7 cellular contexts compared by ENCODE assay signal in the genomic region with DNA sequence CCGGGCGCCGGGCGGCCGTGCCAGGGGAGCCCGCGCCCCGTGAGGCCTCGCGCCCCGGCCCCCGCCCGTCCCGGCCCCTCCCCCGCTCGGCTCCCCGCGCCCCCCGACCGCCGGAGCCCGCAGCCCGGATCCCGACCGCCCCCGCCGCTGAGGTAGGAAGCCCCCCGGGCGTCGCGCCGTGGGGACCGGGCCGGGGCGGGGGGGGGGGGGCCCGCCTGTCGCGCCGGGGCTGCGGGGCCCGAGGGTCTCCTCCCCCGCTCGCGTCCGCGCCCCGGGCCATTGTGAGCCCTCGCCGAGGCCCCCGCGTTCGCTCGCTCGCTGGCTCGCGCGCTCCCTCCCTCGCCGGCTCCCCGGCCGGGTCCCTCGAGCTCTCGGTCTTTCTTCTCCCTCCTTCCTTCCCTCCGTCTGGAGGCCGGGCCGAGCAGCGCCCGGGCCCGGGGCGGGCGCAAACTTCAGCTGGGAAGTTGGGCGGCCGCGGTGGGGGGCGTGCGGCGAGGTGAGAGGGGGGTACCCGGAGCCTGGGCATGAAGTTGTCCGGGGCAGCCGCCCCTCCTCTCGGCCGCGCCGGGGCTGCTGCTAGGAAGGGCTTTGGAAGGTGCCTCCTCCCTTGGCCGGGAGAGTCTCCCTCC. TPM values are rescaled to one million over a fixed set of nuclear protein-coding genes. Genes with fewer than 3 reads are reported as not detected.
DNase-seq lines count a peak whose midpoint lies in the region; TF ChIP-seq lines count a peak whose summit lies in the region.

No MANE protein-coding gene starts in this region.

- peak overlapping the region; percentile 95 for H3K4me2 ChIP-seq in fibroblast of lung (ENCODE audit: extremely low read depth, insufficient read depth, low read length)

- H3K9ac ChIP-seq in fibroblast of lung (ENCODE audit: insufficient read depth, low read length), result peak overlapping the region; percentile 72

- H3K36me3 ChIP-seq in fibroblast of lung (ENCODE audit: control insufficient read depth, insufficient read depth, low read length), result peaks cover 2% of the 10 kb centered on the region

- no peaks in the 10 kb centered on the region for H3K27me3 ChIP-seq in fibroblast of lung (ENCODE audit: control insufficient read depth, insufficient read depth, low read length)

- no peaks in the 10 kb centered on the region for H3K9me3 ChIP-seq in fibroblast of lung (ENCODE audit: control insufficient read depth, insufficient read depth, low read depth, low read length)

- H3K4me1 ChIP-seq in fibroblast of lung (ENCODE audit: control insufficient read depth, extremely low read depth, insufficient read depth, low read length), result peaks cover 24% of the 10 kb centered on the region

- no peak overlapping the region for H2AFZ ChIP-seq in fibroblast of lung (ENCODE audit: low read length)

- DNase-seq in OCI-M1 (lab: John Stamatoyannopoulos, UW) (peak; percentile 8), fibroblast of lung (ENCODE audit: low read depth in 2 of 2) (no peak), retinal pigment epithelial cell (ENCODE audit: low read depth) (no peak), SKM-1 (lab: John Stamatoyannopoulos, UW; ENCODE audit: unreplicated experiment) (no peak), globus pallidus (ENCODE audit: low spot score) (no peak), HuH-7.5 (ENCODE audit: low spot score) (no peak)

- H3K79me2 ChIP-seq in fibroblast of lung (ENCODE audit: control insufficient read depth, insufficient read depth, low read length), result peaks cover 50% of the 10 kb centered on the region

- TF ChIP-seq CTCF in fibroblast of lung (conservative IDR thresholded peaks at IDR 0.05 in 1 of 2, IDR thresholded peaks at IDR 0.05 in 1 of 2; ENCODE audit: low read depth in 1 of 2, low read length in 2 of 2) (no peak), retinal pigment epithelial cell (conservative IDR thresholded peaks at IDR 0.05; ENCODE audit: low read depth, low read length) (no peak)

- peak overlapping the region; percentile 77 for H3K27ac ChIP-seq in fibroblast of lung (ENCODE audit: insufficient read depth, low read length)

- no peaks in the 10 kb centered on the region for H4K20me1 ChIP-seq in fibroblast of lung (ENCODE audit: control insufficient read depth, extremely low read depth, insufficient read depth, low read length)

- H3K4me3 ChIP-seq in GM08714 (ENCODE audit: low read length), result peak overlapping the region; percentile 17; the same call in 1 of the 2 replicates
- H3K4me3 ChIP-seq in fibroblast of lung (replicated peaks in 1 of 4; ENCODE audit: control extremely low read depth in 1 of 4, insufficient read depth in 1 of 4, low read depth in 3 of 4, low read length in 4 of 4), result peak overlapping the region; percentile 45 to 94 (median 75)
- H3K4me3 ChIP-seq in retinal pigment epithelial cell (ENCODE audit: low read length), result peak overlapping the region; percentile 85

RNA-seq across cellular contexts. Expression of a gene that starts 0.3 kb away (rescaled TPM):
- total RNA-seq in fibroblast of lung, result 2.6 and 4.0 TPM in 2 replicates
- 5.6 and 6.0 TPM in 2 replicates for polyA plus RNA-seq in fibroblast of lung
- 18.6 and 23.8 TPM in 2 replicates for polyA plus RNA-seq in fibroblast of lung (2012)
- 23.4 and 23.6 TPM in 2 replicates for polyA minus RNA-seq in fibroblast of lung (ENCODE audit: low replicate concordance)

RNA-seq across cellular contexts. Expression of a gene that starts 34.9 kb away (rescaled TPM):
- total RNA-seq in fibroblast of lung, result 24.4 and 34.3 TPM in 2 replicates
- polyA plus RNA-seq in fibroblast of lung, result 14.8 and 19.9 TPM in 2 replicates
- 28.6 and 37.1 TPM in 2 replicates for polyA plus RNA-seq in fibroblast of lung (2012)
- 9.2 and 9.5 TPM in 2 replicates for polyA minus RNA-seq in fibroblast of lung (ENCODE audit: low replicate concordance)

RNA-seq across cellular contexts. Expression of a gene that starts 43.4 kb away (rescaled TPM):
- total RNA-seq in fibroblast of lung, result 8.2 and 8.9 TPM in 2 replicates
- 3.5 and 6.6 TPM in 2 replicates for polyA plus RNA-seq in fibroblast of lung
- 6.8 and 9.5 TPM in 2 replicates for polyA plus RNA-seq in fibroblast of lung (2012)
- 7.0 and 9.8 TPM in 2 replicates for polyA minus RNA-seq in fibroblast of lung (ENCODE audit: low replicate concordance)

RNA-seq across cellular contexts. Expression of a gene that starts 55.4 kb away (rescaled TPM):
- 57.0 and 79.4 TPM in 2 replicates for total RNA-seq in fibroblast of lung
- polyA plus RNA-seq in fibroblast of lung, result 30.6 and 61.9 TPM in 2 replicates
- polyA plus RNA-seq in fibroblast of lung (2012), result 85.6 and 136 TPM in 2 replicates
- polyA minus RNA-seq in fibroblast of lung (ENCODE audit: low replicate concordance), result 42.0 and 88.8 TPM in 2 replicates

Comparison
In these comparisons a context has a peak if more than half of its experiments do, and no peak if none do; other contexts are left out.
1. H3K4me3 ChIP-seq: peak in every context shown above with its lines; median percentile 85 in retinal pigment epithelial cell; 75 in fibroblast of lung; 17 in GM08714.